ENCODE assay signal across 1 cellular context in genomic region chr4:85495621-85496020, GRCh38.
A peak's percentile ranks its signal among the peaks of the same experiment; 100 is the strongest.
TF ChIP-seq lines count a peak whose summit lies in the region.

No MANE protein-coding gene starts in this region.

TF ChIP-seq in IMR-90, 13 proteins besides CTCF, POLR2A, EP300 and RAD21:
- peak; percentile 51 for TF ChIP-seq MAFK (IDR thresholded peaks at IDR 0.05; ENCODE audit: low read depth, low read length)
- no peak for TF ChIP-seq NFE2L2 (IDR thresholded peaks at IDR 0.05; ENCODE audit: low read depth, low read length)
- TF ChIP-seq MAZ (IDR thresholded peaks at IDR 0.05; ENCODE audit: borderline replicate concordance, low read depth, low read length) = no peak
- no peak for TF ChIP-seq MXI1 (IDR thresholded peaks at IDR 0.05; ENCODE audit: borderline replicate concordance, low read depth, low read length)
